Comparison of ENCODE assay signal across 8 cellular contexts in the genomic region with DNA sequence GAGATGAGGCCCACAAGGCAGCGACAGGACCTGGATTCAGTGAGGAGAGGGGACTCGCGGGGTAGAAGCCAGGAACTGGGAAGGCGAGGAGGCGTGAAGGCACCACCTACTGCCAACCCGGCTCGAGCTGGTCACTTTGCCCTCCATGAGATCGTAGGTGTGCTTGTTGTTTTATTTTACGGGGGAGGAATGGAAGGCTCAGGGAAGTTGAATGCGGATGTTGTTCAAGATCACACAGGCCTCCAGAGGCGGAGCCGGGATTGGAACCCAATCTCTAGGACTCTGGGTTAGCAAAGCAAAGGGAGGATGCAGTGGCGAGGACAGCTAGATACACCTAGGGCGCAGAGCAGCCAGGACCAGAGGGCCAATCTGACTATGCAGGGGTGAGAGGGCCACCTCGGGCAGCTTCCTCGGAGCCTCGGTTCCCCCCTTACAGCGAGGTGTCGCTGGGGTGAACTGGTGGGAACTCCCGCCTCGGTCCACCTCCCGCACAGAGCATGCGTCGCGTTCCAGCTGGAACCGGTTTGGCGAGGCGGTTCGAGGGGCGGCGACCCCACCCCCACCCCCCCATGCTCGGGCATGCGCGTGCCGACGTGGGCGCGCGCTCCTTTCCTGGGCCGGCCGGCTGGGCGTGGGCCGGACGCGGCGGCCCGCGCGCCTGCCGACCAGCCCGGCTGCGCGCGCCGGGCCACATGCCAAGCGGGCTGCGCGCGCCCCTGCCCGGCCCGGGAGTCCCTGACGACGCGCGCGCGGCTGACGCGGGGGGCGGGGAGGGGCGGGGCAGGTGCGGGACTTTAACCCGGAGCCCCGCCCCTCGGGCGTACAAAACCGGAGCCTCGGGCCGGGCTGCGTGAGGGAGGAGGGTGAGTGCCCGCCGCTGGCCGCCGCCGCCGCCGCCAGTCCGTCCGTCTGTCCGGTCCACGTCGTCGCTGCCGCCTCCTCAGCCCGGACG.
DNase-seq lines count a peak whose midpoint lies in the region; ATAC-seq and TF ChIP-seq lines count a peak whose summit lies in the region.

No MANE protein-coding gene starts in this region.

- no peaks in the 10 kb centered on the region for H3K36me3 ChIP-seq in GM23338 (ENCODE audit: insufficient read depth)

- H3K27me3 Mint-ChIP-seq in GM23338 (ENCODE audit: insufficient read depth, low read depth, poor library complexity) (peaks cover 36% of the 10 kb centered on the region), nephron (ENCODE audit: low read depth) (no peaks in the 10 kb centered on the region)

- H3K4me3 ChIP-seq in GM23338 (peak overlapping the region; percentile 51), fibroblast of pulmonary artery (replicated peaks; ENCODE audit: low read depth, low read length) (peak overlapping the region; percentile 91)

- peak; percentile 69 for ATAC-seq in GM23338

- H3K27ac ChIP-seq in GM23338 (ENCODE audit: low read depth) = peak overlapping the region; percentile 98

- peaks cover 7% of the 10 kb centered on the region; the same call in 1 of the 3 replicates for H3K36me3 Mint-ChIP-seq in GM23338 (ENCODE audit: low read depth)
- H3K36me3 Mint-ChIP-seq in nephron (ENCODE audit: low read depth) = no peaks in the 10 kb centered on the region

- H3K4me3 Mint-ChIP-seq in GM23338 (peak overlapping the region; percentile 56), nephron (peak overlapping the region; percentile 75 to 88 (median 86))

- no peaks in the 10 kb centered on the region for H3K27me3 ChIP-seq in GM23338 (ENCODE audit: insufficient read depth)

- peak; percentile 91 for DNase-seq in EH (ENCODE audit: low read depth)
- peak; percentile 97 for DNase-seq in GM23338 (ENCODE audit: low spot score)
- DNase-seq in Kasumi-1 (lab: John Stamatoyannopoulos, UW) = peak; percentile 78 to 80
- peak; percentile 93 for DNase-seq in RPMI8226
- DNase-seq in activated T-helper 9 cell treated with anti-CD3 and anti-CD28 coated beads, Interleukin-2, amount 50 U/mL, for 16 hours (ENCODE audit: low read depth) = peak; percentile 89
- peak; percentile 91 for DNase-seq in fibroblast of pulmonary artery (ENCODE audit: low read depth)
- peak; percentile 89 for DNase-seq in stimulated activated naive CD4-positive, alpha-beta T cell treated with Interleukin-2 at 50 U/mL for 16 hours (lab: John Stamatoyannopoulos, UW)

- peaks cover 20% of the 10 kb centered on the region for H3F3A ChIP-seq in GM23338 (replicated peaks; ENCODE audit: low read depth)

- H3K4me2 ChIP-seq in GM23338 = peak overlapping the region; percentile 80

- TF ChIP-seq CTCF in GM23338 (conservative IDR thresholded peaks at IDR 0.05; ENCODE audit: low read depth in 2 of 2) (no peak), fibroblast of pulmonary artery (IDR thresholded peaks at IDR 0.05; ENCODE audit: low read length, missing control alignments) (no peak), nephron (IDR thresholded peaks at IDR 0.05; ENCODE audit: unreplicated experiment in 3 of 3) (no peak)

- peak overlapping the region; percentile 94 for H3K27ac Mint-ChIP-seq in GM23338
- peak overlapping the region; percentile 87 to 96 (median 94) for H3K27ac Mint-ChIP-seq in nephron

- peaks cover 26% of the 10 kb centered on the region for H4K20me1 ChIP-seq in GM23338 (replicated peaks; ENCODE audit: insufficient read depth)

- H3K4me1 Mint-ChIP-seq in GM23338 (peaks cover 31% of the 10 kb centered on the region), nephron (peaks cover 29% of the 10 kb centered on the region)

- no peaks in the 10 kb centered on the region for H3K9me2 ChIP-seq in GM23338 (ENCODE audit: insufficient read depth)

- H2AFZ ChIP-seq in GM23338 = peak overlapping the region; percentile 96

- H3K79me2 ChIP-seq in GM23338 (replicated peaks; ENCODE audit: insufficient read depth) = peaks cover 40% of the 10 kb centered on the region

- no peaks in the 10 kb centered on the region for H3K9me3 Mint-ChIP-seq in GM23338
- no peaks in the 10 kb centered on the region for H3K9me3 Mint-ChIP-seq in nephron

- H3K4me1 ChIP-seq in GM23338 (ENCODE audit: insufficient read depth) = peaks cover 41% of the 10 kb centered on the region

TF ChIP-seq in GM23338, 12 proteins besides CTCF, POLR2A, EP300 and RAD21:
- TF ChIP-seq EZH2 (IDR thresholded peaks at IDR 0.05; ENCODE audit: low read depth, unreplicated experiment) (no peak), POLR2AphosphoS5 (IDR thresholded peaks at IDR 0.05; ENCODE audit: low read depth) (peak; percentile 70), CREB1 (CRISPR knock-in tag; IDR thresholded peaks at IDR 0.05; ENCODE audit: low read depth) (peak; percentile 60)
TF ChIP-seq in GM23338: peak in this region for 2.

Comparison
In these comparisons a context has a peak if more than half of its experiments do, and no peak if none do; other contexts are left out.
1. Peak in every context shown above with its lines: DNase-seq, ATAC-seq, H3K4me3 ChIP-seq and H3K27ac ChIP-seq.